Comparison of ENCODE assay signal across 24 cellular contexts in genomic region chr9:30775236-30775635, GRCh38.
DNase-seq lines count a peak whose midpoint lies in the region; ATAC-seq, FAIRE-seq and TF ChIP-seq lines count a peak whose summit lies in the region.
"Had no signal": no experiment of that assay in that cellular context is flagged by ENCODE, and none has a peak within 500 bp of the region (broad histone marks: within the 10 kb centered on the region; RNA-seq: fewer than 3 reads in every experiment).

No MANE protein-coding gene starts in this region.

- H3K9me2 ChIP-seq in SK-N-SH = no peaks in the 10 kb centered on the region

- H2BK120ac ChIP-seq in trophoblast cell (ENCODE audit: insufficient read depth, low read length, poor library complexity) = no peak overlapping the region

- H3K4me1 ChIP-seq in SK-N-SH (ENCODE audit: control insufficient read depth in 1 of 2, insufficient read depth in 2 of 2, low read depth in 1 of 2, low read length in 1 of 2) (no peaks in the 10 kb centered on the region; a peak in 1 of 4 replicates), foreskin keratinocyte (no peaks in the 10 kb centered on the region), trophoblast cell (ENCODE audit: control insufficient read depth in 1 of 2, insufficient read depth in 2 of 2, low read length in 2 of 2) (no peaks in the 10 kb centered on the region)
- H3K4me1 ChIP-seq: A549; BE2C; BLaER1 treated with 17β-estradiol and CSF1 and Interleukin-3, amounts not matched to agents 10 nM and 100 nM; HAP-1 had no signal

- CTCF ChIA-PET in SK-N-SH (lab: Yijun Ruan, JAX) = no interaction called here
- CTCF ChIA-PET in RWPE1 (lab: Yijun Ruan, JAX) = interaction anchor here (0.9 kb wide), 1 partner anchor 11 kb away, joined by 4 read pairs; no protein-coding TSS in a partner anchor

- WGBS in SK-N-SH (ENCODE audit: low lambda C conversion rate) = 14% methylated on average over 1 of the region's 1 CpG
- no CpG with 5 or more reads among the region's 1 CpG for WGBS in trophoblast cell (ENCODE audit: extremely low coverage, insufficient coverage, insufficient read length)

- H3K4me2 ChIP-seq in SK-N-SH (no peak overlapping the region), trophoblast cell (ENCODE audit: low read length) (no peak overlapping the region)
- H3K4me2 ChIP-seq: A549; BLaER1 treated with 17β-estradiol and CSF1 and Interleukin-3, amounts not matched to agents 10 nM and 100 nM; GM23338 had no signal

- H4K12ac ChIP-seq in trophoblast cell (ENCODE audit: low read depth, low read length) = no peak overlapping the region

- H3K9me3 ChIP-seq in SK-N-SH = 0 out of 2 replicates have a peak, but pooled peaks cover 7% of the 10 kb centered on the region
- H3K9me3 ChIP-seq in trophoblast cell (ENCODE audit: insufficient read depth, low read depth, low read length) = no peaks in the 10 kb centered on the region
- H3K9me3 ChIP-seq: A549, BE2C, HAP-1 had no signal

- H3K23ac ChIP-seq in trophoblast cell (ENCODE audit: low read length) = no peak overlapping the region

- H3K27ac ChIP-seq in SK-N-SH (ENCODE audit: low read depth in 2 of 2, low read length in 1 of 2) (no peak overlapping the region), RWPE1 (no peak overlapping the region), foreskin keratinocyte (no peak overlapping the region), trophoblast cell (ENCODE audit: low read depth, low read length) (no peak overlapping the region)
- H3K27ac ChIP-seq: A549; BLaER1 treated with 17β-estradiol and CSF1 and Interleukin-3, amounts not matched to agents 10 nM and 100 nM had no signal

- no peak for ATAC-seq in SK-N-SH treated with all-trans-retinoic acid at 6 μM for 48 hours
- no peak for ATAC-seq in foreskin keratinocyte
- ATAC-seq in HG03039 (IDR thresholded peaks at IDR 0.05; ENCODE audit: unreplicated experiment) = no peak

- DNase-seq in SK-N-SH (no peak), RWPE1 (ENCODE audit: low spot score) (peak; percentile 11), bronchial epithelial cell (ENCODE audit: low read depth) (peak; percentile 68), foreskin keratinocyte (peak; percentile 5 to 55), trophoblast cell (no peak)
- DNase-seq in stimulated activated CD4-positive, alpha-beta T cell treated with anti-CD3 and anti-CD28 coated beads, Interleukin-4, amount 100 ng/mL, for 4 hours = no peak
- DNase-seq: ACHN; AML-193; BE2C; Calu3; CD4-positive, alpha-beta T cell; CD8-positive, alpha-beta memory T cell; COR-L47; DMS79 treated with DMSO at 0.1 percent for 48 hours; GF-D8 had no signal

- no peak for FAIRE-seq in bronchial epithelial cell (lab: Jason Lieb, UNC)
- FAIRE-seq: A549, GM12891, GM18507, H54 had no signal

- H2BK5ac ChIP-seq in trophoblast cell (ENCODE audit: low read depth, low read length, poor library complexity) = no peak overlapping the region

- no peaks in the 10 kb centered on the region for H3K27me3 ChIP-seq in SK-N-SH (ENCODE audit: insufficient read depth)
- no peaks in the 10 kb centered on the region for H3K27me3 ChIP-seq in bronchial epithelial cell (ENCODE audit: control insufficient read depth, insufficient read depth, low read length)
- no peaks in the 10 kb centered on the region for H3K27me3 ChIP-seq in foreskin keratinocyte
- H3K27me3 ChIP-seq in trophoblast cell (ENCODE audit: insufficient read depth, low read length) = no peaks in the 10 kb centered on the region
- H3K27me3 ChIP-seq: BE2C; BLaER1 treated with 17β-estradiol and CSF1 and Interleukin-3, amounts not matched to agents 10 nM and 100 nM had no signal

- POLR2A ChIA-PET in SK-N-SH (lab: Yijun Ruan, JAX) = no interaction called here
- POLR2A ChIA-PET in RWPE1 (lab: Yijun Ruan, JAX; ENCODE audit: low non-redundant PET) = no interaction called here

- no peak overlapping the region for H2BK12ac ChIP-seq in trophoblast cell (ENCODE audit: low read length)

- no peak overlapping the region for H3K14ac ChIP-seq in trophoblast cell (ENCODE audit: low read length)

- no peaks in the 10 kb centered on the region for H4K20me1 ChIP-seq in SK-N-SH (ENCODE audit: insufficient read depth)
- H4K20me1 ChIP-seq: BLaER1 treated with 17β-estradiol and CSF1 and Interleukin-3, amounts not matched to agents 10 nM and 100 nM had no signal

- H3K79me2 ChIP-seq in SK-N-SH (ENCODE audit: insufficient read depth) (no peaks in the 10 kb centered on the region), trophoblast cell (ENCODE audit: control insufficient read depth, insufficient read depth, low read length, poor library complexity) (no peaks in the 10 kb centered on the region)

- no peak for TF ChIP-seq RAD21 in SK-N-SH (IDR thresholded peaks at IDR 0.05; ENCODE audit: low read length)

- H3K9ac ChIP-seq in SK-N-SH = no peak overlapping the region
- H3K9ac ChIP-seq in trophoblast cell (ENCODE audit: low read length) = no peak overlapping the region
- H3K9ac ChIP-seq: BLaER1 treated with 17β-estradiol and CSF1 and Interleukin-3, amounts not matched to agents 10 nM and 100 nM had no signal

- no peak for TF ChIP-seq EP300 in SK-N-SH (IDR thresholded peaks at IDR 0.05; ENCODE audit: borderline replicate concordance in 1 of 2, low read depth in 1 of 2, low read length in 1 of 2)

- no peak overlapping the region for H3K4me3 ChIP-seq in SK-N-SH (ENCODE audit: low read depth in 2 of 2, low read length in 1 of 2)
- H3K4me3 ChIP-seq in bronchial epithelial cell (ENCODE audit: low read depth, low read length) = no peak overlapping the region
- no peak overlapping the region for H3K4me3 ChIP-seq in trophoblast cell (ENCODE audit: low read depth, low read length)
- H3K4me3 ChIP-seq: A549; BLaER1 treated with 17β-estradiol and CSF1 and Interleukin-3, amounts not matched to agents 10 nM and 100 nM; GM23338; HAP-1 had no signal

- no peak overlapping the region for H4K91ac ChIP-seq in trophoblast cell (ENCODE audit: low read depth, low read length)

- H2AFZ ChIP-seq in SK-N-SH (ENCODE audit: low read depth) (peak overlapping the region; percentile 43; the same call in 1 of the 2 replicates), trophoblast cell (ENCODE audit: insufficient read depth, low read length, poor library complexity) (no peak overlapping the region)
- H2AFZ ChIP-seq: GM23338 had no signal

- H3K79me1 ChIP-seq in trophoblast cell (ENCODE audit: low read length) = no peaks in the 10 kb centered on the region

- no peaks in the 10 kb centered on the region for H3K36me3 ChIP-seq in SK-N-SH (replicated peaks in 1 of 2; ENCODE audit: control insufficient read depth in 1 of 2, insufficient read depth in 2 of 2, low read length in 1 of 2)
- no peaks in the 10 kb centered on the region for H3K36me3 ChIP-seq in bronchial epithelial cell (ENCODE audit: control insufficient read depth, insufficient read depth, low read length)
- no peaks in the 10 kb centered on the region for H3K36me3 ChIP-seq in trophoblast cell (ENCODE audit: control insufficient read depth in 1 of 2, insufficient read depth in 2 of 2, low read length in 2 of 2)
- H3K36me3 ChIP-seq: BE2C; BLaER1 treated with 17β-estradiol and CSF1 and Interleukin-3, amounts not matched to agents 10 nM and 100 nM; HAP-1 had no signal

- H3K18ac ChIP-seq in trophoblast cell (ENCODE audit: low read length) = no peak overlapping the region

- TF ChIP-seq CTCF in SK-N-SH (IDR thresholded peaks at IDR 0.05) = no peak
- TF ChIP-seq CTCF in RWPE1 (conservative IDR thresholded peaks at IDR 0.05; ENCODE audit: low read depth) = no peak
- no peak for TF ChIP-seq CTCF in bronchial epithelial cell (IDR thresholded peaks at IDR 0.05; ENCODE audit: insufficient read depth, low read length, severe bottlenecking)
- TF ChIP-seq CTCF in foreskin keratinocyte (conservative IDR thresholded peaks at IDR 0.05) = no peak

- H4K8ac ChIP-seq in trophoblast cell (ENCODE audit: low read depth, low read length) = no peak overlapping the region

- no peak overlapping the region for H2AK5ac ChIP-seq in trophoblast cell (ENCODE audit: low read length)

- H3K4ac ChIP-seq in trophoblast cell (ENCODE audit: low read depth, low read length) = no peak overlapping the region

- H3F3A ChIP-seq in SK-N-SH (replicated peaks; ENCODE audit: insufficient read depth) = no peaks in the 10 kb centered on the region

TF ChIP-seq in SK-N-SH, 30 proteins besides CTCF, POLR2A, EP300 and RAD21 (continues in another document):
- TF ChIP-seq FOXM1 (IDR thresholded peaks at IDR 0.05; ENCODE audit: low read depth) = no peak
- no peak for TF ChIP-seq SMC3 (IDR thresholded peaks at IDR 0.05; ENCODE audit: low read depth, low read length)
- no peak for TF ChIP-seq CHD2 (IDR thresholded peaks at IDR 0.05; ENCODE audit: low read length, partially characterized antibody)
- no peak for TF ChIP-seq PBX3 (IDR thresholded peaks at IDR 0.05)
- no peak for TF ChIP-seq GABPA (IDR thresholded peaks at IDR 0.05; ENCODE audit: low read depth)
- no peak for TF ChIP-seq NRF1 (IDR thresholded peaks at IDR 0.05; ENCODE audit: low read depth, low read length)

TF ChIP-seq in SK-N-SH treated with all-trans-retinoic acid at 6 μM for 48 hours, 23 proteins besides CTCF, POLR2A, EP300 and RAD21:
- no peak for TF ChIP-seq RARB (CRISPR knock-in tag; IDR thresholded peaks at IDR 0.05)

Comparison
In these comparisons a context has a peak if more than half of its experiments do, and no peak if none do; other contexts are left out.
1. DNase-seq: peak in RWPE1 (single experiment), bronchial epithelial cell (single experiment) and foreskin keratinocyte (2 of 2); none in SK-N-SH (single experiment), trophoblast cell (0 of 2) and stimulated activated CD4-positive, alpha-beta T cell treated with anti-CD3 and anti-CD28 coated beads, Interleukin-4, amount 100 ng/mL, for 4 hours (0 of 2).